ENCODE assay signal across 16 cellular contexts in genomic region chr6:109791301-109791700, GRCh38.
DNase-seq lines count a peak whose midpoint lies in the region; ATAC-seq, FAIRE-seq and TF ChIP-seq lines count a peak whose summit lies in the region.
"Had no signal": no experiment of that assay in that cellular context is flagged by ENCODE, and none has a peak within 500 bp of the region (broad histone marks: within the 10 kb centered on the region; RNA-seq: fewer than 3 reads in every experiment).

No MANE protein-coding gene starts in this region.

- H3K9ac ChIP-seq in astrocyte (ENCODE audit: low read length) (peak overlapping the region; percentile 20), smooth muscle cell (ENCODE audit: low read depth) (no peak overlapping the region)

- H3K4me2 ChIP-seq in GM23338 (no peak overlapping the region), astrocyte (ENCODE audit: low read length) (peak overlapping the region; percentile 17), smooth muscle cell (peak overlapping the region; percentile 56)

- no peak overlapping the region for H3K4me3 Mint-ChIP-seq in GM23338
- no peak overlapping the region for H3K4me3 Mint-ChIP-seq in astrocyte (ENCODE audit: unreplicated experiment)
- H3K4me3 Mint-ChIP-seq: activated CD8-positive, alpha-beta T cell treated with anti-CD3 and anti-CD28 coated beads for 36 hours had no signal

- 48% methylated on average over 12 of the region's 12 CpGs for WGBS in smooth muscle cell (ENCODE audit: low lambda C conversion rate)

- H3K4me1 Mint-ChIP-seq in GM23338 = peaks cover 25% of the 10 kb centered on the region
- H3K4me1 Mint-ChIP-seq in astrocyte (ENCODE audit: low read depth, unreplicated experiment) = peaks cover 35% of the 10 kb centered on the region

- H3K36me3 Mint-ChIP-seq in GM23338 (ENCODE audit: low read depth) (peaks cover 12% of the 10 kb centered on the region; the same call in 2 of the 3 replicates), astrocyte (ENCODE audit: low read depth, unreplicated experiment) (peaks cover 5% of the 10 kb centered on the region)

- H3K9me3 ChIP-seq in astrocyte (ENCODE audit: insufficient read depth, low read depth, low read length) (no peaks in the 10 kb centered on the region), smooth muscle cell (replicated peaks; ENCODE audit: low read depth) (no peaks in the 10 kb centered on the region), tibial artery (no peaks in the 10 kb centered on the region)
- H3K9me3 ChIP-seq: gastroesophageal sphincter, vagina had no signal

- no peaks in the 10 kb centered on the region for H3K27me3 Mint-ChIP-seq in GM23338 (ENCODE audit: insufficient read depth, low read depth, poor library complexity)
- H3K27me3 Mint-ChIP-seq in astrocyte (ENCODE audit: low read depth, unreplicated experiment) = no peaks in the 10 kb centered on the region
- H3K27me3 Mint-ChIP-seq: activated CD8-positive, alpha-beta T cell treated with anti-CD3 and anti-CD28 coated beads for 36 hours had no signal

- FAIRE-seq in astrocyte (lab: Jason Lieb, UNC) = no peak

- TF ChIP-seq CTCF in GM23338 (conservative IDR thresholded peaks at IDR 0.05; ENCODE audit: low read depth in 2 of 2) (peak; percentile 13 to 34; a peak in 2 of 4 replicates), astrocyte (IDR thresholded peaks at IDR 0.05; ENCODE audit: insufficient read depth, low read depth, low read length) (no peak), kidney epithelial cell (IDR thresholded peaks at IDR 0.05; ENCODE audit: insufficient read depth, low read length, poor library complexity, severe bottlenecking) (peak; percentile 2), smooth muscle cell (IDR thresholded peaks at IDR 0.05; ENCODE audit: borderline replicate concordance, insufficient read depth, poor library complexity, severe bottlenecking) (no peak), tibial artery (IDR thresholded peaks at IDR 0.05) (no peak)

- peaks cover 27% of the 10 kb centered on the region for H3K4me1 ChIP-seq in GM23338 (ENCODE audit: insufficient read depth)
- H3K4me1 ChIP-seq in astrocyte (ENCODE audit: insufficient read depth, low read length) = peaks cover 39% of the 10 kb centered on the region
- H3K4me1 ChIP-seq in smooth muscle cell (ENCODE audit: low read depth) = peaks cover 9% of the 10 kb centered on the region
- peaks cover 0 to 37% (median 14%) of the 10 kb centered on the region in 4 donors for H3K4me1 ChIP-seq in tibial artery

- H3K4me3 ChIP-seq in GM23338 (no peak overlapping the region), astrocyte (ENCODE audit: insufficient read depth, low read depth, low read length) (no peak overlapping the region), kidney epithelial cell (ENCODE audit: low read depth, low read length) (no peak overlapping the region), smooth muscle cell (no peak overlapping the region), tibial artery (no peak overlapping the region)
- H3K4me3 ChIP-seq: gastroesophageal sphincter, vagina had no signal

- H3K27ac ChIP-seq in GM23338 (ENCODE audit: low read depth) = peak overlapping the region; percentile 21; the same call in 1 of the 2 replicates
- peak overlapping the region; percentile 59 for H3K27ac ChIP-seq in astrocyte (ENCODE audit: low read depth, low read length)
- H3K27ac ChIP-seq in smooth muscle cell (ENCODE audit: low read depth) = peak overlapping the region; percentile 43
- no peak overlapping the region for H3K27ac ChIP-seq in tibial artery
- H3K27ac ChIP-seq: vagina had no signal

- H4K20me1 ChIP-seq in GM23338 (replicated peaks; ENCODE audit: insufficient read depth) (no peaks in the 10 kb centered on the region), astrocyte (ENCODE audit: insufficient read depth, low read length) (no peaks in the 10 kb centered on the region), smooth muscle cell (ENCODE audit: low read depth) (no peaks in the 10 kb centered on the region)

- H3K9me2 ChIP-seq in GM23338 (ENCODE audit: insufficient read depth) = no peaks in the 10 kb centered on the region

- H2AFZ ChIP-seq in GM23338 = no peak overlapping the region
- peak overlapping the region; percentile 16 for H2AFZ ChIP-seq in astrocyte (ENCODE audit: low read depth, low read length)
- H2AFZ ChIP-seq in smooth muscle cell (ENCODE audit: low read depth) = no peak overlapping the region

- H3K27me3 ChIP-seq in GM23338 (ENCODE audit: insufficient read depth) (no peaks in the 10 kb centered on the region), astrocyte (ENCODE audit: insufficient read depth, low read length) (no peaks in the 10 kb centered on the region), kidney epithelial cell (ENCODE audit: control insufficient read depth, insufficient read depth, low read length) (no peaks in the 10 kb centered on the region), smooth muscle cell (ENCODE audit: low read depth) (no peaks in the 10 kb centered on the region), tibial artery (no peaks in the 10 kb centered on the region)
- H3K27me3 ChIP-seq: gastroesophageal sphincter, vagina had no signal

- no peaks in the 10 kb centered on the region for H3K9me3 Mint-ChIP-seq in GM23338
- no peaks in the 10 kb centered on the region for H3K9me3 Mint-ChIP-seq in astrocyte (ENCODE audit: unreplicated experiment)
- H3K9me3 Mint-ChIP-seq: activated CD8-positive, alpha-beta T cell treated with anti-CD3 and anti-CD28 coated beads for 36 hours had no signal

- DNase-seq in GM23338 (ENCODE audit: low spot score) = peak; percentile 52
- peak; percentile 60 for DNase-seq in astrocyte (ENCODE audit: low read depth)
- no peak for DNase-seq in kidney epithelial cell (ENCODE audit: low read depth)
- DNase-seq in smooth muscle cell (lab: John Stamatoyannopoulos, UW; ENCODE audit: unreplicated experiment) = no peak
- DNase-seq in tibial artery = no peak
- DNase-seq in stimulated activated naive CD4-positive, alpha-beta T cell treated with Interleukin-2 at 50 U/mL for 16 hours (lab: John Stamatoyannopoulos, UW) = no peak
- DNase-seq: activated CD8-positive, alpha-beta T cell treated with anti-CD3 and anti-CD28 coated beads for 36 hours; AML-193; Calu3; NCI-H146; NCI-H510A treated with DMSO at 0.1 percent for 48 hours; occipital lobe had no signal

- H3K36me3 ChIP-seq in GM23338 (ENCODE audit: insufficient read depth) = no peaks in the 10 kb centered on the region
- no peaks in the 10 kb centered on the region for H3K36me3 ChIP-seq in astrocyte (ENCODE audit: insufficient read depth, low read length)
- H3K36me3 ChIP-seq in kidney epithelial cell (ENCODE audit: control insufficient read depth, insufficient read depth, low read length) = no peaks in the 10 kb centered on the region
- no peaks in the 10 kb centered on the region for H3K36me3 ChIP-seq in smooth muscle cell (ENCODE audit: low read depth)
- peaks cover 13 to 22% (median 17%) of the 10 kb centered on the region in 3 donors for H3K36me3 ChIP-seq in tibial artery

- H3K27ac Mint-ChIP-seq in GM23338 = peak overlapping the region; percentile 74; the same call in 1 of the 2 replicates
- H3K27ac Mint-ChIP-seq in astrocyte (ENCODE audit: unreplicated experiment) = peak overlapping the region; percentile 72
- H3K27ac Mint-ChIP-seq: activated CD8-positive, alpha-beta T cell treated with anti-CD3 and anti-CD28 coated beads for 36 hours had no signal

- peak; percentile 81 for ATAC-seq in GM23338
- no peak for ATAC-seq in GM18868 (IDR thresholded peaks at IDR 0.05; ENCODE audit: unreplicated experiment)
- ATAC-seq in GM21381 (IDR thresholded peaks at IDR 0.05; ENCODE audit: unreplicated experiment) = no peak
- ATAC-seq: activated CD8-positive, alpha-beta T cell treated with anti-CD3 and anti-CD28 coated beads for 36 hours; gastroesophageal sphincter had no signal

- no peaks in the 10 kb centered on the region for H3K79me2 ChIP-seq in GM23338 (replicated peaks; ENCODE audit: insufficient read depth)
- H3K79me2 ChIP-seq in astrocyte (ENCODE audit: insufficient read depth, low read length) = no peaks in the 10 kb centered on the region
- H3K79me2 ChIP-seq in smooth muscle cell (ENCODE audit: low read depth) = no peaks in the 10 kb centered on the region

- H3F3A ChIP-seq in GM23338 (replicated peaks; ENCODE audit: low read depth) (no peaks in the 10 kb centered on the region), smooth muscle cell (ENCODE audit: low read depth) (no peaks in the 10 kb centered on the region)

- intact Hi-C loops in tibial artery (cut with DNase I; ENCODE audit: low total_unique reads) = no loop called here

TF ChIP-seq in GM23338, 12 proteins besides CTCF, POLR2A, EP300 and RAD21:
- TF ChIP-seq EZH2 (IDR thresholded peaks at IDR 0.05; ENCODE audit: low read depth, unreplicated experiment) (no peak), CREB1 (CRISPR knock-in tag; IDR thresholded peaks at IDR 0.05; ENCODE audit: low read depth) (no peak), ZNF114 (CRISPR knock-in tag; IDR thresholded peaks at IDR 0.05) (no peak), NANOG (IDR thresholded peaks at IDR 0.05; ENCODE audit: borderline replicate concordance) (no peak), ETS1 (IDR thresholded peaks at IDR 0.05) (no peak)

Comparison
In these comparisons a context has a peak if more than half of its experiments do, and no peak if none do; other contexts are left out.
1. DNase-seq: peak in GM23338 (single experiment) and astrocyte (single experiment); none in kidney epithelial cell (single experiment), smooth muscle cell (single experiment), tibial artery (0 of 2) and stimulated activated naive CD4-positive, alpha-beta T cell treated with Interleukin-2 at 50 U/mL for 16 hours (single experiment).
2. H3K27ac ChIP-seq: peak in GM23338 (single experiment), astrocyte (single experiment) and smooth muscle cell (single experiment); none in tibial artery (0 of 2).
3. CTCF ChIP-seq: peak in GM23338 (2 of 2) and kidney epithelial cell (single experiment); none in astrocyte (single experiment), smooth muscle cell (single experiment) and tibial artery (0 of 2).